30 cellular contexts compared by ENCODE assay signal in the genomic region with DNA sequence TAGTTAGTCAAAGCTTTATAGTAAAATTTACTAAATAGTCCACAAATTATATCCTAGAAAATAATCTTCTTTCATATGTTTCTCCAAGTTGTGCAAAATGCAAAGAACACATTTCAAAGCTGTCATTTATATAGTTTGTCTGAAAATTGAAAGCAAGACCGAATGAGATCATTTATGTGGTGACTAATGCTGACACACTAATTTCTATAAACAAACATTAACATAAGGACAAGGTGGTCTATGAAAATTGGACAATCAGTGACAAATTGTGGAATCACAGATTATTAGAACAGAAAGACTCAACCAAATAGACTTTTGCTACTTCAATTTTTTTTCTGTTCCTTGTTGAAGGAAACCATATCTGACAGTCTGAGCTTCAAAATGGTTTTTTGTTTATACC.
"Had no signal": no experiment of that assay in that cellular context is flagged by ENCODE, and none has a peak within 500 bp of the region (broad histone marks: within the 10 kb centered on the region; RNA-seq: fewer than 3 reads in every experiment).

No MANE protein-coding gene starts in this region.

- H3K9me3 ChIP-seq: ascending aorta, left lung, lower lobe of right lung, uterus had no signal

- H3K4me1 ChIP-seq: ascending aorta, heart right ventricle, left lung, lower lobe of right lung, neural progenitor cell, uterus had no signal

- H3K36me3 Mint-ChIP-seq: activated naive CD4-positive, alpha-beta T cell treated with anti-CD3 and anti-CD28 coated beads, Interleukin-2, amount 10 ng/mL, durations not matched to agents 7 days and 5 days; activated naive CD8-positive, alpha-beta T cell treated with anti-CD3 and anti-CD28 coated beads, Interleukin-2, amount 10 ng/mL, durations not matched to agents 7 days and 5 days; natural killer cell; neural progenitor cell; stimulated activated memory B cell treated with anti-CD40 and anti-IgM and Interleukin-4, amounts not matched to agents 10 μg/mL and 1 μg/mL and 100 μg/mL, for 72 hours; type B pancreatic cell had no signal

- H3K27me3 ChIP-seq: ascending aorta, brain microvascular endothelial cell, heart right ventricle, left lung, neural progenitor cell, uterus had no signal

- H3K27me3 Mint-ChIP-seq: activated naive CD4-positive, alpha-beta T cell treated with anti-CD3 and anti-CD28 coated beads, Interleukin-2, amount 10 ng/mL, durations not matched to agents 7 days and 5 days; activated naive CD8-positive, alpha-beta T cell treated with anti-CD3 and anti-CD28 coated beads, Interleukin-2, amount 10 ng/mL, durations not matched to agents 7 days and 5 days; activated T-cell treated with anti-CD3 and anti-CD28 coated beads, Interleukin-2, amount 50 U/mL, for 24 hours; stimulated activated memory B cell treated with anti-CD40 and anti-IgM and Interleukin-4, amounts not matched to agents 10 μg/mL and 1 μg/mL and 100 μg/mL, for 72 hours; stimulated activated naive CD8-positive, alpha-beta T cell treated with anti-CD3 and anti-CD28 coated beads, Interleukin-15, amount 100 ng/mL, for 72 hours; type B pancreatic cell had no signal

- H3K9ac ChIP-seq: neural progenitor cell had no signal

- H3K36me3 ChIP-seq: ascending aorta, brain microvascular endothelial cell, heart right ventricle, left lung, lower lobe of right lung, neural progenitor cell, uterus, WERI-Rb-1 had no signal

- H3K27ac Mint-ChIP-seq: activated naive CD4-positive, alpha-beta T cell treated with anti-CD3 and anti-CD28 coated beads, Interleukin-2, amount 10 ng/mL, durations not matched to agents 7 days and 5 days; activated naive CD8-positive, alpha-beta T cell treated with anti-CD3 and anti-CD28 coated beads, Interleukin-2, amount 10 ng/mL, durations not matched to agents 7 days and 5 days; activated T-cell treated with anti-CD3 and anti-CD28 coated beads, Interleukin-2, amount 50 U/mL, for 24 hours; natural killer cell; neural progenitor cell; stimulated activated memory B cell treated with anti-CD40 and anti-IgM and Interleukin-4, amounts not matched to agents 10 μg/mL and 1 μg/mL and 100 μg/mL, for 72 hours; stimulated activated naive CD8-positive, alpha-beta T cell treated with anti-CD3 and anti-CD28 coated beads, Interleukin-15, amount 100 ng/mL, for 72 hours; type B pancreatic cell had no signal

- H3K4me1 Mint-ChIP-seq: activated naive CD4-positive, alpha-beta T cell treated with anti-CD3 and anti-CD28 coated beads, Interleukin-2, amount 10 ng/mL, durations not matched to agents 7 days and 5 days; activated naive CD8-positive, alpha-beta T cell treated with anti-CD3 and anti-CD28 coated beads, Interleukin-2, amount 10 ng/mL, durations not matched to agents 7 days and 5 days; natural killer cell; stimulated activated memory B cell treated with anti-CD40 and anti-IgM and Interleukin-4, amounts not matched to agents 10 μg/mL and 1 μg/mL and 100 μg/mL, for 72 hours; stimulated activated naive CD8-positive, alpha-beta T cell treated with anti-CD3 and anti-CD28 coated beads, Interleukin-15, amount 100 ng/mL, for 72 hours had no signal

- ATAC-seq: activated CD4-positive, CD25-positive, alpha-beta regulatory T cell treated with anti-CD3 and anti-CD28 coated beads, Interleukin-2, amount 50 U/mL, for 24 hours; heart right ventricle; left lung; lower lobe of right lung; natural killer cell; sciatic nerve; stimulated activated memory B cell treated with anti-CD40 and anti-IgM and Interleukin-4, amounts not matched to agents 10 μg/mL and 1 μg/mL and 100 μg/mL, for 72 hours; stimulated activated naive CD8-positive, alpha-beta T cell treated with anti-CD3 and anti-CD28 coated beads, Interleukin-15, amount 100 ng/mL, for 72 hours had no signal

- H2AFZ ChIP-seq: neural progenitor cell had no signal

- DNase-seq: activated CD4-positive, alpha-beta T cell treated with anti-CD3 and anti-CD28 coated beads for 48 hours; activated CD4-positive, alpha-beta T cell treated with anti-CD3 and anti-CD28 coated beads, Interleukin-2, amount 50 U/mL, for 48 hours; activated CD8-positive, alpha-beta memory T cell treated with anti-CD3 and anti-CD28 coated beads, Interleukin-2, amount 50 U/mL, for 48 hours; activated gamma-delta T cell; activated naive CD4-positive, alpha-beta T cell treated with anti-CD3 and anti-CD28 coated beads, Interleukin-2, amount 10 ng/mL, durations not matched to agents 7 days and 5 days; activated naive CD8-positive, alpha-beta T cell treated with anti-CD3 and anti-CD28 coated beads, Interleukin-2, amount 10 ng/mL, durations not matched to agents 7 days and 5 days; activated T-cell treated with anti-CD3 and anti-CD28 coated beads, Interleukin-2, amount 50 U/mL, for 24 hours; brain microvascular endothelial cell; central memory CD4-positive, alpha-beta T cell; foreskin melanocyte; heart right ventricle; kidney glomerular epithelial cell; left lung; lower lobe of right lung; natural killer cell; small intestine; stimulated activated CD4-positive, alpha-beta T cell treated with anti-CD3 and anti-CD28 coated beads, Interleukin-4, amount 100 ng/mL, for 4 hours; stimulated activated CD8-positive, alpha-beta memory T cell treated with anti-CD3 and anti-CD28 coated beads, Interleukin-4, amount 100 ng/mL, for 48 hours; stimulated activated naive CD8-positive, alpha-beta T cell treated with anti-CD3 and anti-CD28 coated beads, Interleukin-15, amount 100 ng/mL, for 72 hours; substantia nigra; T-helper 1 cell; T1000; uterus; WERI-Rb-1 had no signal

- H3K4me3 ChIP-seq: ascending aorta, heart right ventricle, left lung, lower lobe of right lung, neural progenitor cell, uterus had no signal

- H3K27ac ChIP-seq: ascending aorta, brain microvascular endothelial cell, heart right ventricle, left lung, lower lobe of right lung, neural progenitor cell, uterus, WERI-Rb-1 had no signal

- H3K4me2 ChIP-seq: neural progenitor cell had no signal

- H3K4me3 Mint-ChIP-seq: activated naive CD4-positive, alpha-beta T cell treated with anti-CD3 and anti-CD28 coated beads, Interleukin-2, amount 10 ng/mL, durations not matched to agents 7 days and 5 days; activated naive CD8-positive, alpha-beta T cell treated with anti-CD3 and anti-CD28 coated beads, Interleukin-2, amount 10 ng/mL, durations not matched to agents 7 days and 5 days; activated T-cell treated with anti-CD3 and anti-CD28 coated beads, Interleukin-2, amount 50 U/mL, for 24 hours; natural killer cell; neural progenitor cell; stimulated activated memory B cell treated with anti-CD40 and anti-IgM and Interleukin-4, amounts not matched to agents 10 μg/mL and 1 μg/mL and 100 μg/mL, for 72 hours; stimulated activated naive CD8-positive, alpha-beta T cell treated with anti-CD3 and anti-CD28 coated beads, Interleukin-15, amount 100 ng/mL, for 72 hours; type B pancreatic cell had no signal
